ENCODE assay signal across 9 cellular contexts in the genomic region with DNA sequence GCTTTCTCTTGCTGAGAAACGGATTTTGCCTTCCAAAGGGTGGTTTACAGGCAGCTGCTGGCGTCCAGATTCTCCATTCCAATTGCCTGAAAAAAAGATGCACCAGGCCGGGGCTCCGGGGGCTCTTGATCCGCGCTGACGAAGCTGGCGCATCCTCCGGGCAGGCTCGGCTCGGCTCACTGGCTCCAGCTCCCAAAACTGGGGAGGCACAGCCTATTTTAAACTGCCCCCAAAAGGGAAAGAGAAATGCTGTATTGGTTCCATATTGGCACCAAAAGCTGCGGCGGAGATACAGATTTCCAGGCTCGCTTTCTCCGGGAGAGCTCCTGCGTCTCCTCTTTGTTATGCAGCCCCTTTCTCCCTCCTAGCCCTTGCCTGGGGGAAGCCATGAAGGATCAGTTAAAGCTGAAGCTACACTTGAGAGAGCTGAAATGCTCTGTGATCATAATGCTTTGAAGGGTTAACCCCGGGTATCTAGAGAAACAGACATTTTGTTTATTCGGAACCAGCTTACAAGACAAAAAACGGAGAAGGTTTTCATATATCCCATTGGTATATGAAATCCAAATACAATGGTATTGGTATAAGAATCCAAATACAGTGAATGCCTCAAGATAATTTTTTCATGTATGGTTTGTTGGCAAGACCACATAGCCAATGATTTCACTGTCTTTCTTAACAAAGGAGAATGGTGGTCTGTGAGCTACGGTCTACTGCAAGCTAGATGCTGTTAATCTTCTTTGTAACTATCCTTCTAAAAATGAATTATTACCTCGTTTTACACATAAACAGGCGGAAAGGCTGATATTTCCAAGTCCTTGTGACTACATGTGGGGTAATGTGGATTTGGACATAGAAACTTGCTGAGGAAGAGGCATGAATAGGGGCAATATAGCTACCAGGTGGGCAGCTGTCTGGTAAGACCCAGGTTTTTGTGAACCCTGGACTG. TPM values are rescaled to one million over a fixed set of nuclear protein-coding genes. Genes with fewer than 3 reads are reported as not detected.
A peak's percentile ranks its signal among the peaks of the same experiment; 100 is the strongest.
DNase-seq lines count a peak whose midpoint lies in the region; ATAC-seq and TF ChIP-seq lines count a peak whose summit lies in the region.
"Had no signal": no experiment of that assay in that cellular context is flagged by ENCODE, and none has a peak within 500 bp of the region (broad histone marks: within the 10 kb centered on the region; RNA-seq: fewer than 3 reads in every experiment).

No MANE protein-coding gene starts in this region.

- peak overlapping the region; percentile 94 for H3K27ac ChIP-seq in caudate nucleus (ENCODE audit: low read depth, low read length)
- peak overlapping the region; percentile 67 for H3K27ac ChIP-seq in skeletal muscle tissue (ENCODE audit: low read depth, low read length)

- peak overlapping the region; percentile 77 for H3K4me3 Mint-ChIP-seq in HFFc6

- H3K9me3 Mint-ChIP-seq in HFFc6, result no peaks in the 10 kb centered on the region

- TF ChIP-seq CTCF in GM06990 (IDR thresholded peaks at IDR 0.05; ENCODE audit: insufficient read depth, low read length, poor library complexity, severe bottlenecking), result no peak
- no peak for TF ChIP-seq CTCF in HFFc6 (IDR thresholded peaks at IDR 0.05)

- no peaks in the 10 kb centered on the region for H3K9me3 ChIP-seq in skeletal muscle tissue (ENCODE audit: control insufficient read depth in 3 of 3, low read length in 3 of 3)

- H3K27me3 ChIP-seq in GM06990 (replicated peaks; ENCODE audit: control insufficient read depth, insufficient read depth, low read length), result no peaks in the 10 kb centered on the region
- peaks cover 0 to 7% (median 0%) of the 10 kb centered on the region in 3 donors for H3K27me3 ChIP-seq in skeletal muscle tissue (ENCODE audit: control insufficient read depth in 3 of 3, insufficient read depth in 3 of 3, low read length in 3 of 3)

- no peak for ATAC-seq in HG03571 (IDR thresholded peaks at IDR 0.05; ENCODE audit: unreplicated experiment)

- H3K36me3 Mint-ChIP-seq in HFFc6 (ENCODE audit: low read depth), result no peaks in the 10 kb centered on the region

- H3K4me1 Mint-ChIP-seq in HFFc6 (ENCODE audit: low read depth), result peaks cover 5% of the 10 kb centered on the region; the same call in 1 of the 2 replicates

- no peak overlapping the region for H3K27ac Mint-ChIP-seq in HFFc6

- DNase-seq in GM06990 (ENCODE audit: extremely low read depth, insufficient read length) (no peak), HFFc6 (no peak), NCI-H748 (lab: John Stamatoyannopoulos, UW; ENCODE audit: unreplicated experiment) (peak; percentile 76), caudate nucleus (lab: John Stamatoyannopoulos, UW) (peak in 51 of 61 donors; percentile 17 to 87 (median 63)), iris pigment epithelial cell (ENCODE audit: low read depth) (peak; percentile 45), T1000 (lab: John Stamatoyannopoulos, UW) (no peak)

- H3K36me3 ChIP-seq in GM06990 (ENCODE audit: control insufficient read depth, insufficient read depth, low read length), result no peaks in the 10 kb centered on the region
- H3K36me3 ChIP-seq in skeletal muscle tissue (ENCODE audit: control insufficient read depth in 3 of 3, insufficient read depth in 3 of 3, low read length in 3 of 3), result no peaks in the 10 kb centered on the region

- H3K4me3 ChIP-seq in GM06990 (replicated peaks; ENCODE audit: low read depth, low read length) (peak overlapping the region; percentile 84), skeletal muscle tissue (ENCODE audit: low read length in 3 of 3) (peak overlapping the region; percentile 60 to 68 (median 68))

- peak overlapping the region; percentile 58 to 73 (median 63) for H3K9ac ChIP-seq in skeletal muscle tissue (ENCODE audit: low read depth in 1 of 3, low read length in 3 of 3)

- peaks cover 0 to 4% (median 0%) of the 10 kb centered on the region in 3 donors for H3K4me1 ChIP-seq in skeletal muscle tissue (ENCODE audit: control insufficient read depth in 3 of 3, insufficient read depth in 3 of 3, low read length in 3 of 3)

- peaks cover 34% of the 10 kb centered on the region for H3K27me3 Mint-ChIP-seq in HFFc6 (ENCODE audit: insufficient read depth)

RNA-seq across cellular contexts. Expression of a gene that starts 0.7 kb away (rescaled TPM):
- not detected for total RNA-seq in HFFc6 (2021; fragmentation: NEBNext Ultra II Directional; extraction: Animal tissue kit (Norgen Biotek cat#: 25700))
- 4.2 TPM for total RNA-seq in skeletal muscle tissue
- total RNA-seq: NCI-H460 had no signal

RNA-seq across cellular contexts. Expression of a gene that starts 39.6 kb away (rescaled TPM):
- total RNA-seq in HFFc6 (2021; fragmentation: NEBNext Ultra II Directional; extraction: Animal tissue kit (Norgen Biotek cat#: 25700)), result not detected
- 1.0 TPM for total RNA-seq in skeletal muscle tissue
- total RNA-seq: NCI-H460 had no signal

Comparison
In these comparisons a context has a peak if more than half of its experiments do, and no peak if none do; other contexts are left out.
1. DNase-seq: peak in NCI-H748 (single experiment), caudate nucleus (51 of 61) and iris pigment epithelial cell (single experiment); none in GM06990 (single experiment), HFFc6 (single experiment) and T1000 (single experiment).